ENCODE assay signal across 8 cellular contexts in genomic region chr10:76036962-76037361, GRCh38.
"Had no signal": no experiment of that assay in that cellular context is flagged by ENCODE, and none has a peak within 500 bp of the region (broad histone marks: within the 10 kb centered on the region; RNA-seq: fewer than 3 reads in every experiment).

No MANE protein-coding gene starts in this region.

- H3K9me3 ChIP-seq: testis had no signal

- H3K4me3 ChIP-seq: lung, testis had no signal

- DNase-seq: activated CD4-positive, alpha-beta T cell treated with anti-CD3 and anti-CD28 coated beads for 1 hour; amniotic stem cell had no signal

- H3K27me3 ChIP-seq: breast epithelium, testis had no signal

- H3K27ac ChIP-seq: breast epithelium, psoas muscle, testis had no signal

- ATAC-seq: activated T-cell treated with anti-CD3 and anti-CD28 coated beads, Interleukin-2, amount 50 U/mL, for 4 hours; stimulated activated naive CD8-positive, alpha-beta T cell treated with anti-CD3 and anti-CD28 coated beads, Interleukin-15, amount 100 ng/mL, for 72 hours had no signal

- H3K4me1 ChIP-seq: testis had no signal

- H3K36me3 ChIP-seq: breast epithelium had no signal
